ENCODE assay signal across 4 cellular contexts in genomic region chr12:66174391-66175325, GRCh38. TPM values are rescaled to one million over a fixed set of nuclear protein-coding genes. Genes with fewer than 3 reads are reported as not detected.
"Had no signal": no experiment of that assay in that cellular context is flagged by ENCODE, and none has a peak within 500 bp of the region (broad histone marks: within the 10 kb centered on the region; RNA-seq: fewer than 3 reads in every experiment).

No MANE protein-coding gene starts in this region.

RNA-seq across cellular contexts. Expression of gene IRAK3, which starts 14.4 kb away (rescaled TPM):
- total RNA-seq: MCF 10A, SK-MEL-5 had no signal
- polyA plus RNA-seq: IgD-negative memory B cell, SK-N-SH had no signal
